1 cellular context compared by ENCODE assay signal in genomic region chr22:45997775-45998637, GRCh38.
TF ChIP-seq lines count a peak whose summit lies in the region.

No MANE protein-coding gene starts in this region.

TF ChIP-seq in H1, 55 proteins besides CTCF, POLR2A, EP300 and RAD21:
- TF ChIP-seq, protein P1, sequence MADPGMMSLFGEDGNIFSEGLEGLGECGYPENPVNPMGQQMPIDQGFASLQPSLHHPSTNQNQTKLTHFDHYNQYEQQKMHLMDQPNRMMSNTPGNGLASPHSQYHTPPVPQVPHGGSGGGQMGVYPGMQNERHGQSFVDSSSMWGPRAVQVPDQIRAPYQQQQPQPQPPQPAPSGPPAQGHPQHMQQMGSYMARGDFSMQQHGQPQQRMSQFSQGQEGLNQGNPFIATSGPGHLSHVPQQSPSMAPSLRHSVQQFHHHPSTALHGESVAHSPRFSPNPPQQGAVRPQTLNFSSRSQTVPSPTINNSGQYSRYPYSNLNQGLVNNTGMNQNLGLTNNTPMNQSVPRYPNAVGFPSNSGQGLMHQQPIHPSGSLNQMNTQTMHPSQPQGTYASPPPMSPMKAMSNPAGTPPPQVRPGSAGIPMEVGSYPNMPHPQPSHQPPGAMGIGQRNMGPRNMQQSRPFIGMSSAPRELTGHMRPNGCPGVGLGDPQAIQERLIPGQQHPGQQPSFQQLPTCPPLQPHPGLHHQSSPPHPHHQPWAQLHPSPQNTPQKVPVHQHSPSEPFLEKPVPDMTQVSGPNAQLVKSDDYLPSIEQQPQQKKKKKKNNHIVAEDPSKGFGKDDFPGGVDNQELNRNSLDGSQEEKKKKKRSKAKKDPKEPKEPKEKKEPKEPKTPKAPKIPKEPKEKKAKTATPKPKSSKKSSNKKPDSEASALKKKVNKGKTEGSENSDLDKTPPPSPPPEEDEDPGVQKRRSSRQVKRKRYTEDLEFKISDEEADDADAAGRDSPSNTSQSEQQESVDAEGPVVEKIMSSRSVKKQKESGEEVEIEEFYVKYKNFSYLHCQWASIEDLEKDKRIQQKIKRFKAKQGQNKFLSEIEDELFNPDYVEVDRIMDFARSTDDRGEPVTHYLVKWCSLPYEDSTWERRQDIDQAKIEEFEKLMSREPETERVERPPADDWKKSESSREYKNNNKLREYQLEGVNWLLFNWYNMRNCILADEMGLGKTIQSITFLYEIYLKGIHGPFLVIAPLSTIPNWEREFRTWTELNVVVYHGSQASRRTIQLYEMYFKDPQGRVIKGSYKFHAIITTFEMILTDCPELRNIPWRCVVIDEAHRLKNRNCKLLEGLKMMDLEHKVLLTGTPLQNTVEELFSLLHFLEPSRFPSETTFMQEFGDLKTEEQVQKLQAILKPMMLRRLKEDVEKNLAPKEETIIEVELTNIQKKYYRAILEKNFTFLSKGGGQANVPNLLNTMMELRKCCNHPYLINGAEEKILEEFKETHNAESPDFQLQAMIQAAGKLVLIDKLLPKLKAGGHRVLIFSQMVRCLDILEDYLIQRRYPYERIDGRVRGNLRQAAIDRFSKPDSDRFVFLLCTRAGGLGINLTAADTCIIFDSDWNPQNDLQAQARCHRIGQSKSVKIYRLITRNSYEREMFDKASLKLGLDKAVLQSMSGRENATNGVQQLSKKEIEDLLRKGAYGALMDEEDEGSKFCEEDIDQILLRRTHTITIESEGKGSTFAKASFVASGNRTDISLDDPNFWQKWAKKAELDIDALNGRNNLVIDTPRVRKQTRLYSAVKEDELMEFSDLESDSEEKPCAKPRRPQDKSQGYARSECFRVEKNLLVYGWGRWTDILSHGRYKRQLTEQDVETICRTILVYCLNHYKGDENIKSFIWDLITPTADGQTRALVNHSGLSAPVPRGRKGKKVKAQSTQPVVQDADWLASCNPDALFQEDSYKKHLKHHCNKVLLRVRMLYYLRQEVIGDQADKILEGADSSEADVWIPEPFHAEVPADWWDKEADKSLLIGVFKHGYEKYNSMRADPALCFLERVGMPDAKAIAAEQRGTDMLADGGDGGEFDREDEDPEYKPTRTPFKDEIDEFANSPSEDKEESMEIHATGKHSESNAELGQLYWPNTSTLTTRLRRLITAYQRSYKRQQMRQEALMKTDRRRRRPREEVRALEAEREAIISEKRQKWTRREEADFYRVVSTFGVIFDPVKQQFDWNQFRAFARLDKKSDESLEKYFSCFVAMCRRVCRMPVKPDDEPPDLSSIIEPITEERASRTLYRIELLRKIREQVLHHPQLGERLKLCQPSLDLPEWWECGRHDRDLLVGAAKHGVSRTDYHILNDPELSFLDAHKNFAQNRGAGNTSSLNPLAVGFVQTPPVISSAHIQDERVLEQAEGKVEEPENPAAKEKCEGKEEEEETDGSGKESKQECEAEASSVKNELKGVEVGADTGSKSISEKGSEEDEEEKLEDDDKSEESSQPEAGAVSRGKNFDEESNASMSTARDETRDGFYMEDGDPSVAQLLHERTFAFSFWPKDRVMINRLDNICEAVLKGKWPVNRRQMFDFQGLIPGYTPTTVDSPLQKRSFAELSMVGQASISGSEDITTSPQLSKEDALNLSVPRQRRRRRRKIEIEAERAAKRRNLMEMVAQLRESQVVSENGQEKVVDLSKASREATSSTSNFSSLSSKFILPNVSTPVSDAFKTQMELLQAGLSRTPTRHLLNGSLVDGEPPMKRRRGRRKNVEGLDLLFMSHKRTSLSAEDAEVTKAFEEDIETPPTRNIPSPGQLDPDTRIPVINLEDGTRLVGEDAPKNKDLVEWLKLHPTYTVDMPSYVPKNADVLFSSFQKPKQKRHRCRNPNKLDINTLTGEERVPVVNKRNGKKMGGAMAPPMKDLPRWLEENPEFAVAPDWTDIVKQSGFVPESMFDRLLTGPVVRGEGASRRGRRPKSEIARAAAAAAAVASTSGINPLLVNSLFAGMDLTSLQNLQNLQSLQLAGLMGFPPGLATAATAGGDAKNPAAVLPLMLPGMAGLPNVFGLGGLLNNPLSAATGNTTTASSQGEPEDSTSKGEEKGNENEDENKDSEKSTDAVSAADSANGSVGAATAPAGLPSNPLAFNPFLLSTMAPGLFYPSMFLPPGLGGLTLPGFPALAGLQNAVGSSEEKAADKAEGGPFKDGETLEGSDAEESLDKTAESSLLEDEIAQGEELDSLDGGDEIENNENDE (IDR thresholded peaks at IDR 0.05; ENCODE audit: insufficient replicate concordance, low read length) = no peak
- TF ChIP-seq CBX5 (IDR thresholded peaks at IDR 0.05; ENCODE audit: low read depth, low read length) (no peak), BCL11A (IDR thresholded peaks at IDR 0.05; ENCODE audit: low read depth in 2 of 2, low read length in 2 of 2) (no peak), SP1 (IDR thresholded peaks at IDR 0.05; ENCODE audit: low read depth, low read length) (no peak), CHD2 (IDR thresholded peaks at IDR 0.05; ENCODE audit: low read length) (no peak), BACH1 (IDR thresholded peaks at IDR 0.05; ENCODE audit: low read length) (no peak), EGR1 (IDR thresholded peaks at IDR 0.05; ENCODE audit: borderline replicate concordance, low read depth, low read length) (no peak), RNF2 (IDR thresholded peaks at IDR 0.05; ENCODE audit: borderline replicate concordance, low read depth, low read length, missing control alignments, poor library complexity, severe bottlenecking) (no peak), KDM4A (IDR thresholded peaks at IDR 0.05; ENCODE audit: low read depth, low read length, severe bottlenecking) (no peak), MAFK (IDR thresholded peaks at IDR 0.05; ENCODE audit: low read depth, low read length) (no peak), CBX8 (IDR thresholded peaks at IDR 0.05; ENCODE audit: borderline replicate concordance, low read depth, low read length) (no peak), ZNF274 (IDR thresholded peaks at IDR 0.05; ENCODE audit: borderline replicate concordance, extremely low read depth, low read length) (no peak), MAX (IDR thresholded peaks at IDR 0.05) (no peak), CTBP2 (IDR thresholded peaks at IDR 0.05; ENCODE audit: borderline replicate concordance, insufficient read depth, insufficient read length, low read length) (no peak)
TF ChIP-seq in H1: peak in this region for 0.
